32 cellular contexts compared by ENCODE assay signal in genomic region chr1:47452426-47452825, GRCh38. TPM values are rescaled to one million over a fixed set of nuclear protein-coding genes. Genes with fewer than 3 reads are reported as not detected.
"Had no signal": no experiment of that assay in that cellular context is flagged by ENCODE, and none has a peak within 500 bp of the region (broad histone marks: within the 10 kb centered on the region; RNA-seq: fewer than 3 reads in every experiment).

No MANE protein-coding gene starts in this region.

- H3K4me1 Mint-ChIP-seq: immature natural killer cell, natural killer cell had no signal

- DNase-seq: dermis blood vessel endothelial cell; effector memory CD4-positive, alpha-beta T cell; foreskin keratinocyte; heart left ventricle; immature natural killer cell; islet precursor cell; kidney glomerular epithelial cell; left ventricle myocardium superior; lower lobe of right lung; natural killer cell; sigmoid colon; stimulated activated CD4-positive, alpha-beta T cell treated with anti-CD3 and anti-CD28 coated beads, Interleukin-2, amount 100 ng/mL, for 24 hours; stimulated activated CD4-positive, alpha-beta T cell treated with anti-CD3 and anti-CD28 coated beads, Interleukin-4, amount 100 ng/mL, for 24 hours; stimulated activated naive CD4-positive, alpha-beta T cell treated with Interleukin-2 at 50 U/mL for 16 hours; substantia nigra; testis; tibial artery had no signal

- H3K4me3 ChIP-seq: coronary artery, esophagus muscularis mucosa, gastroesophageal sphincter, heart left ventricle, hepatocyte, lower lobe of right lung, prostate gland, right atrium auricular region, sigmoid colon, testis, tibial artery had no signal

- H3K4me2 ChIP-seq: hepatocyte had no signal

- H2AFZ ChIP-seq: hepatocyte had no signal

- H3K4me1 ChIP-seq: foreskin keratinocyte, lower lobe of right lung, prostate gland, testis had no signal

- H3K27ac Mint-ChIP-seq: immature natural killer cell; natural killer cell; stimulated activated effector memory CD8-positive, alpha-beta T cell treated with anti-CD3 and anti-CD28 coated beads, Interleukin-12 subunit alpha, Interleukin-12 subunit beta, amount 100 ng/mL, for 72 hours; type B pancreatic cell had no signal

- H3K27ac ChIP-seq: coronary artery, esophagus muscularis mucosa, foreskin keratinocyte, gastroesophageal sphincter, heart left ventricle, hepatocyte, lower lobe of right lung, prostate gland, right atrium auricular region, sigmoid colon, testis, tibial artery had no signal

- H3K9me3 ChIP-seq: esophagus muscularis mucosa, gastroesophageal sphincter, heart left ventricle, lower lobe of right lung, prostate gland, right atrium auricular region, sigmoid colon, testis, tibial artery had no signal

- H3K27me3 ChIP-seq: testis had no signal

- H3K4me3 Mint-ChIP-seq: immature natural killer cell; natural killer cell; stimulated activated effector memory CD8-positive, alpha-beta T cell treated with anti-CD3 and anti-CD28 coated beads, Interleukin-12 subunit alpha, Interleukin-12 subunit beta, amount 100 ng/mL, for 72 hours; type B pancreatic cell had no signal

- H3K36me3 Mint-ChIP-seq: immature natural killer cell; natural killer cell; stimulated activated effector memory CD8-positive, alpha-beta T cell treated with anti-CD3 and anti-CD28 coated beads, Interleukin-12 subunit alpha, Interleukin-12 subunit beta, amount 100 ng/mL, for 72 hours; type B pancreatic cell had no signal

- H3K9me3 Mint-ChIP-seq: immature natural killer cell; natural killer cell; stimulated activated effector memory CD8-positive, alpha-beta T cell treated with anti-CD3 and anti-CD28 coated beads, Interleukin-12 subunit alpha, Interleukin-12 subunit beta, amount 100 ng/mL, for 72 hours; type B pancreatic cell had no signal

- H3K79me2 ChIP-seq: hepatocyte had no signal

- H3K36me3 ChIP-seq: esophagus muscularis mucosa, gastroesophageal sphincter, heart left ventricle, lower lobe of right lung, prostate gland, right atrium auricular region, sigmoid colon, tibial artery had no signal

- ATAC-seq: foreskin keratinocyte; gastroesophageal sphincter; heart left ventricle; left ventricle myocardium superior; lower lobe of right lung; natural killer cell; stimulated activated effector memory CD8-positive, alpha-beta T cell treated with anti-CD3 and anti-CD28 coated beads, Interleukin-12 subunit alpha, Interleukin-12 subunit beta, amount 100 ng/mL, for 72 hours had no signal

RNA-seq across cellular contexts. Expression of gene FOXD2, which starts 14.6 kb away (rescaled TPM):
- total RNA-seq: epithelial cell of proximal tubule, left ventricle myocardium superior had no signal
- polyA plus RNA-seq: neural cell had no signal

RNA-seq across cellular contexts. Expression of gene FOXE3, which starts 36.3 kb away (rescaled TPM):
- total RNA-seq: dermis blood vessel endothelial cell, endothelial cell of umbilical vein, epithelial cell of proximal tubule, esophagus muscularis mucosa, fibroblast of lung, foreskin keratinocyte, gastroesophageal sphincter, heart left ventricle, hepatocyte, left ventricle myocardium superior, lower lobe of right lung, mesenteric fat pad, natural killer cell, osteocyte, right atrium auricular region, sigmoid colon, skeletal muscle tissue had no signal
- polyA plus RNA-seq: endothelial cell of umbilical vein, fibroblast of lung, heart left ventricle, hepatocyte, immature natural killer cell, neural cell had no signal
